Comparison of ENCODE assay signal across 8 cellular contexts in genomic region chr16:85416267-85417109, GRCh38.
DNase-seq lines count a peak whose midpoint lies in the region; ATAC-seq and TF ChIP-seq lines count a peak whose summit lies in the region.

No MANE protein-coding gene starts in this region.

- H3K27ac ChIP-seq in OCI-LY7 (ENCODE audit: low read depth, low read length, poor library complexity, severe bottlenecking), result no peak overlapping the region
- no peak overlapping the region for H3K27ac ChIP-seq in prostate gland

- H3K79me2 ChIP-seq in OCI-LY7 (ENCODE audit: insufficient read depth, low read depth, low read length), result no peaks in the 10 kb centered on the region

- WGBS in prostate gland, result 63% methylated on average over 22 of the region's 23 CpGs

- intact Hi-C loops in OCI-LY7 (cut with micrococcal nuclease; ENCODE audit: unreplicated experiment), result no loop called here
- intact Hi-C loops in prostate gland (cut with DNase I), result no loop called here

- H3K4me2 ChIP-seq in OCI-LY7 (ENCODE audit: low read length), result peak overlapping the region; percentile 27; the same call in 1 of the 2 replicates

- POLR2A ChIA-PET in OCI-LY7 (lab: Charles Lee), result interaction anchor here (0.6 to 0.9 kb wide), 2 partner anchors 104 to 132 kb away, joined by 3 to 5 read pairs; no protein-coding TSS in a partner anchor

- H3K9me2 ChIP-seq in OCI-LY7 (ENCODE audit: insufficient read depth, low read length), result no peaks in the 10 kb centered on the region

- peak; percentile 74 for TF ChIP-seq CTCF in AG09309 (IDR thresholded peaks at IDR 0.05; ENCODE audit: control insufficient read depth, insufficient read depth, low read depth, low read length, missing control alignments)
- TF ChIP-seq CTCF in OCI-LY7 (conservative IDR thresholded peaks at IDR 0.05; ENCODE audit: low read length), result peak; percentile 92
- TF ChIP-seq CTCF in fibroblast of the aortic adventitia (IDR thresholded peaks at IDR 0.05; ENCODE audit: insufficient read depth, low read length), result peak; percentile 67
- peak; percentile 18 to 77 (median 52) for TF ChIP-seq CTCF in prostate gland (IDR thresholded peaks at IDR 0.05)

- H3K4me3 ChIP-seq in AG09309 (ENCODE audit: control insufficient read depth, low read depth, low read length) (no peak overlapping the region), OCI-LY7 (ENCODE audit: low read depth, low read length, poor library complexity, severe bottlenecking) (no peak overlapping the region), fibroblast of the aortic adventitia (ENCODE audit: low read depth, low read length) (no peak overlapping the region), prostate gland (no peak overlapping the region)

- peaks cover 12% of the 10 kb centered on the region for H3K4me1 ChIP-seq in OCI-LY7 (ENCODE audit: insufficient read depth, low read length, poor library complexity, severe bottlenecking)
- peaks cover 3% of the 10 kb centered on the region for H3K4me1 ChIP-seq in prostate gland (replicated peaks)

- no peak for DNase-seq in AG09309 (ENCODE audit: low read depth)
- DNase-seq in OCI-LY7 (ENCODE audit: low spot score), result peak; percentile 83
- DNase-seq in activated T-cell treated with anti-CD3 and anti-CD28 coated beads for 24 hours (ENCODE audit: low read depth), result peak; percentile 65
- peak; percentile 30 for DNase-seq in fibroblast of the aortic adventitia (ENCODE audit: low read depth)
- no peak for DNase-seq in prostate gland (ENCODE audit: low spot score)
- no peak for DNase-seq in hippocampal formation (lab: John Stamatoyannopoulos, UW)

- no peak for TF ChIP-seq POLR2A in prostate gland (IDR thresholded peaks at IDR 0.05)

- no peaks in the 10 kb centered on the region for H3K36me3 ChIP-seq in OCI-LY7 (ENCODE audit: insufficient read depth, low read length)
- H3K36me3 ChIP-seq in prostate gland, result no peaks in the 10 kb centered on the region

- no TSS peak for BruUV-seq in OCI-LY7 (replicated peaks; lab: Mats Ljungman, UMichigan)

- H3K9me3 ChIP-seq in OCI-LY7 (ENCODE audit: low read length) (peaks cover 5% of the 10 kb centered on the region; the same call in 1 of the 2 replicates), prostate gland (no peaks in the 10 kb centered on the region)

- H4K20me1 ChIP-seq in OCI-LY7 (ENCODE audit: insufficient read depth, low read length), result no peaks in the 10 kb centered on the region

- ATAC-seq in GM21529 (IDR thresholded peaks at IDR 0.05; ENCODE audit: unreplicated experiment) (peak; percentile 47), HG03521 (IDR thresholded peaks at IDR 0.05; ENCODE audit: unreplicated experiment) (no peak)

- H3K27me3 ChIP-seq in prostate gland (replicated peaks; ENCODE audit: insufficient read depth), result no peaks in the 10 kb centered on the region

- CTCF ChIA-PET in OCI-LY7 (lab: Charles Lee; ENCODE audit: unreplicated experiment), result interaction anchor here (0.6 to 0.8 kb wide), 3 partner anchors 12 to 159 kb away, joined by 3 to 4 read pairs (median 3); no protein-coding TSS in a partner anchor

- H2AFZ ChIP-seq in OCI-LY7 (ENCODE audit: low read length), result peak overlapping the region; percentile 50

Comparison
In these comparisons a context has a peak if more than half of its experiments do, and no peak if none do; other contexts are left out.
1. DNase-seq: peak in OCI-LY7 (single experiment), activated T-cell treated with anti-CD3 and anti-CD28 coated beads for 24 hours (single experiment) and fibroblast of the aortic adventitia (single experiment); none in AG09309 (single experiment), prostate gland (single experiment) and hippocampal formation (0 of 2).
2. Peak in every context shown above with its lines, with median percentiles within 50 percentile points of each other: CTCF ChIP-seq.